ENCODE assay signal across 11 cellular contexts in the genomic region with DNA sequence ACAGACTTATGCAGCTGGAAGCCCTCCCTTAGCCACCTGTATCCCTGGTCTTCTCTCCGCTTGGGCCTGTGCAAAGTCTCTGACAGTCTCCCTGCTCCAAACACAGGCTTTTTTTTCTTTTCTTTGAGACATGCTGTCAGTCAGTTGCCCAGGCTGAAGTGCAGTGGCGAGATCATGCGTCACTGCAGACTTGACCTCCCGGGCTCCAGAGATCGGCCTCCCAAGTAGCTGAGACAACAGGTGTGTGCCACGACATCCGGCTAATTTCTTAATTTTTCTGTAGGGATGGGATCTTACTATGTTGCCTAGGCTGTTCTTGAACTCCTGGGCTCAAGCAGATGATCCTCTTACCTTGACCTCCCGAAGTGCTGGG. TPM values are rescaled to one million over a fixed set of nuclear protein-coding genes. Genes with fewer than 3 reads are reported as not detected.
A peak's percentile ranks its signal among the peaks of the same experiment; 100 is the strongest.
DNase-seq lines count a peak whose midpoint lies in the region; ATAC-seq and TF ChIP-seq lines count a peak whose summit lies in the region.
"Had no signal": no experiment of that assay in that cellular context is flagged by ENCODE, and none has a peak within 500 bp of the region (broad histone marks: within the 10 kb centered on the region; RNA-seq: fewer than 3 reads in every experiment).

No MANE protein-coding gene starts in this region.

- H2BK120ac ChIP-seq in H9 (ENCODE audit: low read depth, low read length, poor library complexity, severe bottlenecking) = no peak overlapping the region

- no peak overlapping the region for H3K27ac Mint-ChIP-seq in H9
- H3K27ac Mint-ChIP-seq in activated naive CD4-positive, alpha-beta T cell treated with anti-CD3 and anti-CD28 coated beads, Interleukin-2, amount 50 U/mL, for 72 hours = peak overlapping the region; percentile 98 to 100
- no peak overlapping the region for H3K27ac Mint-ChIP-seq in nephron progenitor cell

- no peaks in the 10 kb centered on the region for H3K9me3 ChIP-seq in BLaER1
- H3K9me3 ChIP-seq in H9 (ENCODE audit: control insufficient read depth, low read depth, low read length) = no peaks in the 10 kb centered on the region

- H4K20me1 ChIP-seq in BLaER1 = no peaks in the 10 kb centered on the region
- no peaks in the 10 kb centered on the region for H4K20me1 ChIP-seq in H9 (ENCODE audit: control insufficient read depth, insufficient read depth, insufficient read length)

- ATAC-seq in activated naive CD4-positive, alpha-beta T cell treated with anti-CD3 and anti-CD28 coated beads, Interleukin-2, amount 50 U/mL, for 72 hours = no peak
- ATAC-seq in HG03139 (IDR thresholded peaks at IDR 0.05; ENCODE audit: unreplicated experiment) = no peak

- no peak overlapping the region for H2BK20ac ChIP-seq in H9 (ENCODE audit: low read depth, low read length, poor library complexity, severe bottlenecking)

- no peak overlapping the region for H2BK15ac ChIP-seq in H9 (ENCODE audit: low read depth, low read length)

- DNase-seq in H9 (no peak), nephron progenitor cell (no peak), HT-29 (ENCODE audit: low spot score) (no peak), dermis blood vessel endothelial cell (no peak), NCI-H146 (lab: John Stamatoyannopoulos, UW) (no peak)
- peak; percentile 2 to 49 for DNase-seq in activated naive CD4-positive, alpha-beta T cell treated with anti-CD3 and anti-CD28 coated beads, Interleukin-2, amount 50 U/mL, for 72 hours (ENCODE audit: low spot score in 2 of 2)
- DNase-seq: amygdala, NCI-H1694, OCI-M1 had no signal

- H4K91ac ChIP-seq in H9 (ENCODE audit: insufficient read length, low read depth, low read length) = no peak overlapping the region

- H3K23me2 ChIP-seq in H9 (ENCODE audit: insufficient read length, low read depth, low read length, poor library complexity, severe bottlenecking) = peaks cover 9% of the 10 kb centered on the region

- no peak overlapping the region for H4K8ac ChIP-seq in H9 (replicated peaks; ENCODE audit: insufficient read length, low read depth, low read length)

- H2BK12ac ChIP-seq in H9 (ENCODE audit: insufficient read length, low read depth, low read length) = no peak overlapping the region

- no peak overlapping the region for H2AK5ac ChIP-seq in H9 (ENCODE audit: insufficient read length, low read length)

- no peak overlapping the region for H2AFZ ChIP-seq in H9 (ENCODE audit: low read length)

- peak overlapping the region; percentile 82 for H3K4me3 ChIP-seq in BLaER1

- no peak overlapping the region for H3K23ac ChIP-seq in H9 (ENCODE audit: insufficient read length, low read depth, low read length)

- H3K27me3 Mint-ChIP-seq in H9 (ENCODE audit: low read depth) (peaks cover 2% of the 10 kb centered on the region; the same call in 1 of the 2 replicates), nephron progenitor cell (ENCODE audit: low read depth, poor library complexity) (peaks cover 5% of the 10 kb centered on the region)

- WGBS in H9 (ENCODE audit: extremely low coverage, insufficient read length, low lambda C conversion rate) = no CpG with 5 or more reads among the region's 8 CpGs

- H3K79me2 ChIP-seq in H9 (ENCODE audit: insufficient read depth, low read length) = no peaks in the 10 kb centered on the region

- TF ChIP-seq CTCF in H9 (conservative IDR thresholded peaks at IDR 0.05) = no peak
- no peak for TF ChIP-seq CTCF in nephron progenitor cell (IDR thresholded peaks at IDR 0.05)

- no peak overlapping the region for H4K5ac ChIP-seq in H9 (ENCODE audit: insufficient read length, low read depth, low read length)

- no peak overlapping the region for H3T11ph ChIP-seq in H9 (ENCODE audit: low read length)

- peak overlapping the region; percentile 96 for H3K27ac ChIP-seq in BLaER1
- no peak overlapping the region for H3K27ac ChIP-seq in H9 (ENCODE audit: insufficient read length, low read depth, low read length)

- H3K14ac ChIP-seq in H9 (ENCODE audit: insufficient read depth, low read length) = no peak overlapping the region

- peaks cover 62% of the 10 kb centered on the region for H3K4me1 ChIP-seq in BLaER1
- H3K4me1 ChIP-seq in H9 (ENCODE audit: insufficient read depth, low read length) = no peaks in the 10 kb centered on the region; the same call in 1 of the 2 replicates

- no peak overlapping the region for H2BK5ac ChIP-seq in H9 (ENCODE audit: insufficient read length, low read length)

- no peaks in the 10 kb centered on the region for H3K27me3 ChIP-seq in BLaER1
- H3K27me3 ChIP-seq in H9 (ENCODE audit: insufficient read depth, low read length) = no peaks in the 10 kb centered on the region

- no peak overlapping the region for H3K18ac ChIP-seq in H9 (ENCODE audit: insufficient read length, low read depth, low read length)

- H3K4me3 Mint-ChIP-seq in H9 (peak overlapping the region; percentile 96 to 98; a peak in 4 of 5 replicates), nephron progenitor cell (peak overlapping the region; percentile 90)

- H3K4me2 ChIP-seq in BLaER1 (peak overlapping the region; percentile 100), H9 (ENCODE audit: insufficient read depth, insufficient read length, low read length) (no peak overlapping the region)

- peaks cover 0 to 25% (median 18%) of the 10 kb centered on the region in 3 experiments; a peak in 5 of 7 replicates for H3K36me3 Mint-ChIP-seq in H9 (ENCODE audit: insufficient read depth in 1 of 3, low read depth in 3 of 3)
- peaks cover 4 to 6% of the 10 kb centered on the region in 2 donors for H3K36me3 Mint-ChIP-seq in activated naive CD4-positive, alpha-beta T cell treated with anti-CD3 and anti-CD28 coated beads, Interleukin-2, amount 50 U/mL, for 72 hours
- peaks cover 14% of the 10 kb centered on the region for H3K36me3 Mint-ChIP-seq in nephron progenitor cell (ENCODE audit: low read depth)

- no peak overlapping the region for H3K56ac ChIP-seq in H9 (ENCODE audit: insufficient read length, low read depth, low read length)

- peaks cover 20% of the 10 kb centered on the region for H3K36me3 ChIP-seq in BLaER1

- H3K79me1 ChIP-seq in H9 (ENCODE audit: insufficient read depth, low read depth, low read length, poor library complexity, severe bottlenecking) = no peaks in the 10 kb centered on the region

- H3K9me3 Mint-ChIP-seq in H9 (no peaks in the 10 kb centered on the region; a peak in 2 of 5 replicates), nephron progenitor cell (no peaks in the 10 kb centered on the region)
- H3K9me3 Mint-ChIP-seq in activated naive CD4-positive, alpha-beta T cell treated with anti-CD3 and anti-CD28 coated beads, Interleukin-2, amount 50 U/mL, for 72 hours = no peaks in the 10 kb centered on the region

- peak overlapping the region; percentile 92 for H3K9ac ChIP-seq in BLaER1
- H3K9ac ChIP-seq in H9 (ENCODE audit: extremely low read depth, insufficient read length, low read length) = no peak overlapping the region

- H3K4me1 Mint-ChIP-seq in H9 (peaks cover 17 to 26% of the 10 kb centered on the region in 2 experiments), nephron progenitor cell (peaks cover 36% of the 10 kb centered on the region)

- no peak overlapping the region for H3K4ac ChIP-seq in H9 (ENCODE audit: low read depth, low read length)

RNA-seq across cellular contexts. Expression of a gene that starts 1.6 kb away (rescaled TPM):
- total RNA-seq in H9 (2021) (23.6 and 24.2 TPM in 2 replicates), dermis blood vessel endothelial cell (14.5 and 15.8 TPM in 2 replicates)
- total RNA-seq in activated naive CD4-positive, alpha-beta T cell treated with anti-CD3 and anti-CD28 coated beads, Interleukin-2, amount 50 U/mL, for 72 hours = 10 to 100 TPM; 22.1 to 26.8 TPM
- 92.5 and 94.8 TPM in 2 replicates for total RNA-seq in HT-29 (2014; rRNA removed; shearing (Covaris generic))

RNA-seq across cellular contexts. Expression of a gene that starts 13.2 kb away (rescaled TPM):
- total RNA-seq in H9 (2021) (127 and 136 TPM in 2 replicates), dermis blood vessel endothelial cell (58.9 and 67.6 TPM in 2 replicates)
- 100 to 1,000 TPM; 121 to 123 TPM for total RNA-seq in activated naive CD4-positive, alpha-beta T cell treated with anti-CD3 and anti-CD28 coated beads, Interleukin-2, amount 50 U/mL, for 72 hours
- total RNA-seq in HT-29 (2014; rRNA removed; shearing (Covaris generic)) = 201 and 242 TPM in 2 replicates

RNA-seq across cellular contexts. Expression of a gene that starts 16.7 kb away (rescaled TPM):
- total RNA-seq in H9 (2021) = 105 and 109 TPM in 2 replicates
- total RNA-seq in activated naive CD4-positive, alpha-beta T cell treated with anti-CD3 and anti-CD28 coated beads, Interleukin-2, amount 50 U/mL, for 72 hours = 100 to 1,000 TPM; 112 to 114 TPM
- 236 and 268 TPM in 2 replicates for total RNA-seq in HT-29 (2014; rRNA removed; shearing (Covaris generic))
- 84.6 and 107 TPM in 2 replicates for total RNA-seq in dermis blood vessel endothelial cell

RNA-seq across cellular contexts. Expression of a gene that starts 27.7 kb away (rescaled TPM):
- total RNA-seq in H9 (2021) (1,058 and 1,084 TPM in 2 replicates), dermis blood vessel endothelial cell (259 and 492 TPM in 2 replicates)
- total RNA-seq in activated naive CD4-positive, alpha-beta T cell treated with anti-CD3 and anti-CD28 coated beads, Interleukin-2, amount 50 U/mL, for 72 hours = 100 to 1,000 TPM; 446 to 497 TPM
- total RNA-seq in HT-29 (2014; rRNA removed; shearing (Covaris generic)) = 1,771 and 1,829 TPM in 2 replicates

RNA-seq across cellular contexts. Expression of a gene that starts 52.0 kb away (rescaled TPM):
- total RNA-seq in H9 (2021) (18.7 and 18.8 TPM in 2 replicates), dermis blood vessel endothelial cell (6.1 and 9.3 TPM in 2 replicates)
- 10 to 100 TPM in 1 of 2 donors, 1 to 10 TPM in 1; 7.9 to 12.2 TPM for total RNA-seq in activated naive CD4-positive, alpha-beta T cell treated with anti-CD3 and anti-CD28 coated beads, Interleukin-2, amount 50 U/mL, for 72 hours
- 25.6 and 27.4 TPM in 2 replicates for total RNA-seq in HT-29 (2014; rRNA removed; shearing (Covaris generic))

Comparison
In these comparisons a context has a peak if more than half of its experiments do, and no peak if none do; other contexts are left out.
1. DNase-seq: peak in activated naive CD4-positive, alpha-beta T cell treated with anti-CD3 and anti-CD28 coated beads, Interleukin-2, amount 50 U/mL, for 72 hours (2 of 2); none in H9 (single experiment), nephron progenitor cell (single experiment), HT-29 (single experiment), dermis blood vessel endothelial cell (single experiment) and NCI-H146 (single experiment).
2. H3K27ac Mint-ChIP-seq: peak in activated naive CD4-positive, alpha-beta T cell treated with anti-CD3 and anti-CD28 coated beads, Interleukin-2, amount 50 U/mL, for 72 hours (2 of 2); none in H9 (0 of 3) and nephron progenitor cell (single experiment).